ENCODE assay signal across 24 cellular contexts in genomic region chr4:172099376-172099775, GRCh38.
"Had no signal": no experiment of that assay in that cellular context is flagged by ENCODE, and none has a peak within 500 bp of the region (broad histone marks: within the 10 kb centered on the region; RNA-seq: fewer than 3 reads in every experiment).

No MANE protein-coding gene starts in this region.

- H3K36me3 Mint-ChIP-seq: stimulated activated effector memory CD8-positive, alpha-beta T cell treated with anti-CD3 and anti-CD28 coated beads, Interleukin-12 subunit alpha, Interleukin-12 subunit beta, amount 100 ng/mL, for 72 hours; stimulated activated memory B cell treated with anti-CD40 and anti-IgM and Interleukin-4, amounts not matched to agents 10 μg/mL and 1 μg/mL and 100 μg/mL, for 72 hours; stimulated activated naive B cell treated with anti-CD40 and anti-IgM and Interleukin-4, amounts not matched to agents 10 μg/mL and 1 μg/mL and 100 μg/mL, for 72 hours; type B pancreatic cell had no signal

- H3K4me3 Mint-ChIP-seq: stimulated activated effector memory CD8-positive, alpha-beta T cell treated with anti-CD3 and anti-CD28 coated beads, Interleukin-12 subunit alpha, Interleukin-12 subunit beta, amount 100 ng/mL, for 72 hours; stimulated activated memory B cell treated with anti-CD40 and anti-IgM and Interleukin-4, amounts not matched to agents 10 μg/mL and 1 μg/mL and 100 μg/mL, for 72 hours; stimulated activated naive B cell treated with anti-CD40 and anti-IgM and Interleukin-4, amounts not matched to agents 10 μg/mL and 1 μg/mL and 100 μg/mL, for 72 hours; stimulated activated naive CD8-positive, alpha-beta T cell treated with anti-CD3 and anti-CD28 coated beads, Interleukin-15, amount 100 ng/mL, for 72 hours; stimulated activated naive CD8-positive, alpha-beta T cell treated with anti-CD3 and anti-CD28 coated beads, Interleukin-15, Interleukin-2, amounts not matched to agents 100 ng/mL and 50 ng/mL, for 24 hours; type B pancreatic cell had no signal

- H3K9me3 Mint-ChIP-seq: stimulated activated memory B cell treated with anti-CD40 and anti-IgM and Interleukin-4, amounts not matched to agents 10 μg/mL and 1 μg/mL and 100 μg/mL, for 72 hours; type B pancreatic cell had no signal

- H3K27me3 Mint-ChIP-seq: stimulated activated memory B cell treated with anti-CD40 and anti-IgM and Interleukin-4, amounts not matched to agents 10 μg/mL and 1 μg/mL and 100 μg/mL, for 72 hours; stimulated activated naive B cell treated with anti-CD40 and anti-IgM and Interleukin-4, amounts not matched to agents 10 μg/mL and 1 μg/mL and 100 μg/mL, for 72 hours; stimulated activated naive CD8-positive, alpha-beta T cell treated with anti-CD3 and anti-CD28 coated beads, Interleukin-15, amount 100 ng/mL, for 72 hours; stimulated activated naive CD8-positive, alpha-beta T cell treated with anti-CD3 and anti-CD28 coated beads, Interleukin-15, Interleukin-2, amounts not matched to agents 100 ng/mL and 50 ng/mL, for 24 hours; type B pancreatic cell had no signal

- H3K4me1 Mint-ChIP-seq: stimulated activated effector memory CD8-positive, alpha-beta T cell treated with anti-CD3 and anti-CD28 coated beads, Interleukin-12 subunit alpha, Interleukin-12 subunit beta, amount 100 ng/mL, for 72 hours; stimulated activated memory B cell treated with anti-CD40 and anti-IgM and Interleukin-4, amounts not matched to agents 10 μg/mL and 1 μg/mL and 100 μg/mL, for 72 hours; stimulated activated naive B cell treated with anti-CD40 and anti-IgM and Interleukin-4, amounts not matched to agents 10 μg/mL and 1 μg/mL and 100 μg/mL, for 72 hours; stimulated activated naive CD8-positive, alpha-beta T cell treated with anti-CD3 and anti-CD28 coated beads, Interleukin-15, amount 100 ng/mL, for 72 hours had no signal

- DNase-seq: stimulated activated CD4-positive, alpha-beta T cell treated with anti-CD3 and anti-CD28 coated beads, Interleukin-2, amount 100 ng/mL, for 48 hours; stimulated activated CD4-positive, alpha-beta T cell treated with anti-CD3 and anti-CD28 coated beads, Interleukin-4, amount 100 ng/mL, for 1 hour; stimulated activated CD4-positive, alpha-beta T cell treated with anti-CD3 and anti-CD28 coated beads, Interleukin-4, amount 100 ng/mL, for 24 hours; stimulated activated CD4-positive, alpha-beta T cell treated with anti-CD3 and anti-CD28 coated beads, Interleukin-4, amount 100 ng/mL, for 4 hours; stimulated activated CD8-positive, alpha-beta memory T cell treated with anti-CD3 and anti-CD28 coated beads, Interleukin-4, amount 100 ng/mL, for 48 hours; stimulated activated naive B cell treated with anti-CD40 and anti-IgM and Interleukin-4, amounts not matched to agents 10 μg/mL and 1 μg/mL and 100 μg/mL, for 72 hours; stimulated activated naive CD4-positive, alpha-beta T cell; stimulated activated naive CD4-positive, alpha-beta T cell treated with Interleukin-2 at 50 U/mL for 16 hours; stimulated activated naive CD8-positive, alpha-beta T cell treated with anti-CD3 and anti-CD28 coated beads, Interleukin-15, amount 100 ng/mL, for 72 hours; stimulated activated naive CD8-positive, alpha-beta T cell treated with anti-CD3 and anti-CD28 coated beads, Interleukin-15, Interleukin-2, amounts not matched to agents 100 U/mL and 50 U/mL, for 24 hours; stomach; substantia nigra; testis; thyroid gland; tibial artery; transverse colon; trophoblast cell; upper lobe of left lung; upper lobe of right lung; uterus had no signal

- H3K27ac Mint-ChIP-seq: stimulated activated effector memory CD8-positive, alpha-beta T cell treated with anti-CD3 and anti-CD28 coated beads, Interleukin-12 subunit alpha, Interleukin-12 subunit beta, amount 100 ng/mL, for 72 hours; stimulated activated memory B cell treated with anti-CD40 and anti-IgM and Interleukin-4, amounts not matched to agents 10 μg/mL and 1 μg/mL and 100 μg/mL, for 72 hours; stimulated activated naive B cell treated with anti-CD40 and anti-IgM and Interleukin-4, amounts not matched to agents 10 μg/mL and 1 μg/mL and 100 μg/mL, for 72 hours; stimulated activated naive CD8-positive, alpha-beta T cell treated with anti-CD3 and anti-CD28 coated beads, Interleukin-15, amount 100 ng/mL, for 72 hours; stimulated activated naive CD8-positive, alpha-beta T cell treated with anti-CD3 and anti-CD28 coated beads, Interleukin-15, Interleukin-2, amounts not matched to agents 100 ng/mL and 50 ng/mL, for 24 hours; type B pancreatic cell had no signal
